ENCODE assay signal across 8 cellular contexts in the genomic region with DNA sequence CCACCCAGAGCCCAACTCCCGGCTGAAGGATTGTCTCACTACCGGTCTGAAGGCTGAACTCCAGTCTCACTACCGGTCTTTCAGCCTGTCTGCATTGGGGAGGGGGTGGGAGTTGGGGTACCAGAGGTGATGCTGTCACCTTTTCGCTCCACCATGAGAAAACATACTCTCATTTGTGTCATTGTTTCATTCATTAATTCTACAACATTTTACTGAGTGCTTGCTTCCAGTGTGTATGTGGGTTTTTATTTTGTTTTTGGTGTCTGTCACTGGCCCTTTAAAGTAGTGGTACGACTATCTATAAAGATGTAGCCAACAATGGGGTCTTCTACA. TPM values are rescaled to one million over a fixed set of nuclear protein-coding genes. Genes with fewer than 3 reads are reported as not detected.
DNase-seq lines count a peak whose midpoint lies in the region; ATAC-seq, FAIRE-seq and TF ChIP-seq lines count a peak whose summit lies in the region.

No MANE protein-coding gene starts in this region.

- H3K27me3 ChIP-seq in CD8-positive, alpha-beta memory T cell (ENCODE audit: insufficient read depth, low read length, poor library complexity, severe bottlenecking): no peaks in the 10 kb centered on the region
- no peaks in the 10 kb centered on the region for H3K27me3 ChIP-seq in pancreas

- no peak for TF ChIP-seq CTCF in RWPE1 (conservative IDR thresholded peaks at IDR 0.05; ENCODE audit: low read depth)
- no peak for TF ChIP-seq CTCF in epithelial cell of esophagus (IDR thresholded peaks at IDR 0.05; ENCODE audit: insufficient read depth, low read depth, low read length, missing control alignments)
- no peak for TF ChIP-seq CTCF in pancreas (IDR thresholded peaks at IDR 0.05)

- peak overlapping the region; percentile 86 to 96 (median 91) for H3K4me3 Mint-ChIP-seq in CD8-positive, alpha-beta memory T cell

- H3K27ac ChIP-seq in CD8-positive, alpha-beta memory T cell (ENCODE audit: low read depth, low read length): peak overlapping the region; percentile 86
- H3K27ac ChIP-seq in RWPE1 (peak overlapping the region; percentile 81), pancreas (peak overlapping the region; percentile 46 to 72 (median 64))

- POLR2A ChIA-PET in CD8-positive, alpha-beta memory T cell (lab: Charles Lee): interaction anchor here (1.1 kb wide), 1 partner anchor 11 kb away, joined by 6 read pairs; no protein-coding TSS in a partner anchor
- POLR2A ChIA-PET in RWPE1 (lab: Yijun Ruan, JAX; ENCODE audit: low non-redundant PET): no interaction called here

- intact Hi-C loops in pancreas (cut with DNase I): no loop called here

- H3K9me3 ChIP-seq in CD8-positive, alpha-beta memory T cell (ENCODE audit: low read length): no peaks in the 10 kb centered on the region
- no peaks in the 10 kb centered on the region for H3K9me3 ChIP-seq in pancreas

- ATAC-seq in pancreas (no peak), HG03571 (IDR thresholded peaks at IDR 0.05; ENCODE audit: unreplicated experiment) (no peak), HG02571 (IDR thresholded peaks at IDR 0.05; ENCODE audit: unreplicated experiment) (no peak)

- CTCF ChIA-PET in CD8-positive, alpha-beta memory T cell (lab: Charles Lee): interaction anchor here (1.0 to 1.2 kb wide), 2 partner anchors 10 to 12 kb away, joined by 4 read pairs; no protein-coding TSS in a partner anchor
- CTCF ChIA-PET in RWPE1 (lab: Yijun Ruan, JAX): no interaction called here

- WGBS in pancreas, 2 donors: 0 to 1% methylated on average over 5 of the region's 5 CpGs

- FAIRE-seq in pancreas (lab: Jason Lieb, UNC): no peak

- H3K4me1 Mint-ChIP-seq in CD8-positive, alpha-beta memory T cell: peaks cover 48 to 60% (median 59%) of the 10 kb centered on the region in 3 donors

- H3K4me3 ChIP-seq in CD8-positive, alpha-beta memory T cell (ENCODE audit: low read length): peak overlapping the region; percentile 20
- H3K4me3 ChIP-seq in epithelial cell of esophagus (ENCODE audit: low read length) (peak overlapping the region; percentile 94), pancreas (peak overlapping the region in 1 of 4 donors; percentile 77)

- H3K4me1 ChIP-seq in CD8-positive, alpha-beta memory T cell (ENCODE audit: insufficient read depth, low read length): peaks cover 50% of the 10 kb centered on the region
- peaks cover 0 to 15% (median 14%) of the 10 kb centered on the region in 3 donors for H3K4me1 ChIP-seq in pancreas

- H3K27ac Mint-ChIP-seq in CD8-positive, alpha-beta memory T cell: peak overlapping the region; percentile 93 to 100 (median 96)

- H3K36me3 Mint-ChIP-seq in CD8-positive, alpha-beta memory T cell: peaks cover 0 to 46% (median 3%) of the 10 kb centered on the region in 3 donors

- H3K27me3 Mint-ChIP-seq in CD8-positive, alpha-beta memory T cell: peaks cover 0 to 2% of the 10 kb centered on the region in 2 donors

- no peak for DNase-seq in CD8-positive, alpha-beta memory T cell
- DNase-seq in RWPE1 (ENCODE audit: low spot score) (no peak), epithelial cell of esophagus (ENCODE audit: low read depth) (no peak), pancreas (no peak), RPMI8226 (no peak), HT-29 (ENCODE audit: low spot score) (no peak)

- H3K9me3 Mint-ChIP-seq in CD8-positive, alpha-beta memory T cell: no peaks in the 10 kb centered on the region

- H3K36me3 ChIP-seq in CD8-positive, alpha-beta memory T cell (ENCODE audit: insufficient read depth, low read length): peaks cover 13% of the 10 kb centered on the region
- peaks cover 0 to 21% (median 13%) of the 10 kb centered on the region in 3 donors for H3K36me3 ChIP-seq in pancreas

RNA-seq across cellular contexts. Expression of a gene that starts 0.5 kb away (rescaled TPM):
- total RNA-seq in CD8-positive, alpha-beta memory T cell: 100 to 1,000 TPM; 268 to 304 TPM
- polyA plus RNA-seq in CD8-positive, alpha-beta memory T cell: 76.0 TPM
- 10 to 100 TPM; 30.6 to 48.5 (median 40.3) TPM for total RNA-seq in pancreas
- polyA plus RNA-seq in pancreas: 10 to 100 TPM; 26.7 to 43.4 TPM
- total RNA-seq in HT-29 (2014; rRNA removed; shearing (Covaris generic)): 310 and 345 TPM in 2 replicates

RNA-seq across cellular contexts. Expression of a gene that starts 2.3 kb away (rescaled TPM):
- 10 to 100 TPM; 26.3 to 27.2 TPM for total RNA-seq in CD8-positive, alpha-beta memory T cell
- 5.7 TPM for polyA plus RNA-seq in CD8-positive, alpha-beta memory T cell
- total RNA-seq in pancreas: 10 to 100 TPM in 1 of 6 donors, 1 to 10 TPM in 5; 6.7 to 11.3 (median 7.6) TPM
- polyA plus RNA-seq in pancreas: 10 to 100 TPM; 17.2 to 32.5 TPM
- total RNA-seq in HT-29 (2014; rRNA removed; shearing (Covaris generic)): 9.4 and 12.3 TPM in 2 replicates

RNA-seq across cellular contexts. Expression of a gene that starts 7.8 kb away (rescaled TPM):
- total RNA-seq in CD8-positive, alpha-beta memory T cell: 10 to 100 TPM; 12.0 to 13.0 TPM
- polyA plus RNA-seq in CD8-positive, alpha-beta memory T cell: 46.9 TPM
- total RNA-seq in pancreas: 10 to 100 TPM; 12.2 to 17.9 (median 14.5) TPM
- 10 to 100 TPM; 13.0 to 29.8 TPM for polyA plus RNA-seq in pancreas
- total RNA-seq in HT-29 (2014; rRNA removed; shearing (Covaris generic)): 35.0 and 42.9 TPM in 2 replicates

RNA-seq across cellular contexts. Expression of a gene that starts 14.1 kb away (rescaled TPM):
- total RNA-seq in CD8-positive, alpha-beta memory T cell: 10 to 100 TPM; 29.9 to 31.7 TPM
- polyA plus RNA-seq in CD8-positive, alpha-beta memory T cell: 6.4 TPM
- 1 to 10 TPM in 1 of 6 donors, under 1 TPM in 5; 0.24 to 1.2 (median 0.72) TPM for total RNA-seq in pancreas
- polyA plus RNA-seq in pancreas: 1 to 10 TPM in 1 of 2 donors, under 1 TPM in 1; 0.87 to 3.0 TPM
- total RNA-seq in HT-29 (2014; rRNA removed; shearing (Covaris generic)): 1.9 and 4.0 TPM in 2 replicates

RNA-seq across cellular contexts. Expression of a gene that starts 14.2 kb away (rescaled TPM):
- total RNA-seq in CD8-positive, alpha-beta memory T cell: 1 to 10 TPM; 7.2 to 7.4 TPM
- polyA plus RNA-seq in CD8-positive, alpha-beta memory T cell: 0.52 TPM
- total RNA-seq in pancreas: 1 to 10 TPM; 2.1 to 5.8 (median 3.8) TPM
- 1 to 10 TPM; 1.6 to 3.3 TPM for polyA plus RNA-seq in pancreas
- 7.0 and 11.0 TPM in 2 replicates for total RNA-seq in HT-29 (2014; rRNA removed; shearing (Covaris generic))
